In genomic region chr2:128092656-128093055, GRCh38 we compare ENCODE assay signal across 10 cellular contexts. TPM values are rescaled to one million over a fixed set of nuclear protein-coding genes. Genes with fewer than 3 reads are reported as not detected.
DNase-seq lines count a peak whose midpoint lies in the region; ATAC-seq, FAIRE-seq and TF ChIP-seq lines count a peak whose summit lies in the region.
"Had no signal": no experiment of that assay in that cellular context is flagged by ENCODE, and none has a peak within 500 bp of the region (broad histone marks: within the 10 kb centered on the region; RNA-seq: fewer than 3 reads in every experiment).

No MANE protein-coding gene starts in this region.

- H3K4me3 ChIP-seq in SK-N-MC, result peak overlapping the region; percentile 59; the same call in 1 of the 2 replicates
- H3K4me3 ChIP-seq in endothelial cell of umbilical vein (replicated peaks in 1 of 3; ENCODE audit: insufficient read depth in 1 of 3, low read depth in 1 of 3, low read length in 3 of 3), result peak overlapping the region in 1 of 3 experiments; percentile 89
- H3K4me3 ChIP-seq in heart right ventricle, result peak overlapping the region in 1 of 10 donors; percentile 95
- H3K4me3 ChIP-seq: lung had no signal

- TF ChIP-seq POLR2A in endothelial cell of umbilical vein (IDR thresholded peaks at IDR 0.05; ENCODE audit: low read depth, low read length), result no peak

- CTCF ChIA-PET in activated naive CD4-positive, alpha-beta T cell treated with anti-CD3 and anti-CD28 coated beads, Interleukin-2, amount 10 ng/mL, durations not matched to agents 7 days and 5 days (lab: Charles Lee), result interaction anchor here (0.6 to 1.2 kb wide), 2 partner anchors 13 to 29 kb away, joined by 3 to 4 read pairs; no protein-coding TSS in a partner anchor
- CTCF ChIA-PET in endothelial cell of umbilical vein (lab: Charles Lee), result interaction anchor here (3.0 to 3.4 kb wide), 2 partner anchors 20 to 29 kb away, joined by 10 to 27 read pairs; no protein-coding TSS in a partner anchor

- 60 to 85% methylated on average over 3 of the region's 3 CpGs for WGBS in heart right ventricle, 2 donors

- no peak for ATAC-seq in activated naive CD4-positive, alpha-beta T cell treated with anti-CD3 and anti-CD28 coated beads, Interleukin-2, amount 50 U/mL, for 72 hours
- no peak for ATAC-seq in stimulated activated effector memory CD8-positive, alpha-beta T cell treated with anti-CD3 and anti-CD28 coated beads, Interleukin-12 subunit alpha, Interleukin-12 subunit beta, amount 100 ng/mL, for 72 hours
- no peak for ATAC-seq in heart right ventricle

- dilution Hi-C loops in endothelial cell of umbilical vein (cut with MboI; ENCODE audit: extremely low pct_ligation_motif_present, low sequenced_read_pairs), result no loop called here

- no peaks in the 10 kb centered on the region for H4K20me1 ChIP-seq in endothelial cell of umbilical vein (replicated peaks; ENCODE audit: control insufficient read depth, extremely low read depth, insufficient read depth, low read length)

- H2AFZ ChIP-seq in endothelial cell of umbilical vein (ENCODE audit: low read depth, low read length), result no peak overlapping the region

- peaks cover 14% of the 10 kb centered on the region for H3K36me3 ChIP-seq in SK-N-MC (ENCODE audit: insufficient read depth, low read length)
- H3K36me3 ChIP-seq in endothelial cell of umbilical vein (ENCODE audit: control insufficient read depth in 2 of 2, extremely low read depth in 1 of 2, insufficient read depth in 2 of 2, low read length in 2 of 2), result peaks cover 0 to 3% of the 10 kb centered on the region in 2 experiments
- H3K36me3 ChIP-seq in heart right ventricle, result peaks cover 0 to 21% (median 3%) of the 10 kb centered on the region in 9 donors

- H3K4me2 ChIP-seq in endothelial cell of umbilical vein (ENCODE audit: insufficient read depth, low read length), result peak overlapping the region; percentile 88

- intact Hi-C loops in endothelial cell of umbilical vein (cut with micrococcal nuclease), result loop anchor here (10.0 kb wide), 1 partner anchor 208 kb away; the partner anchor contains the start of gene AMMECR1L
- intact Hi-C loops in heart right ventricle (cut with DNase I), result loop anchor here in 7 of 10 donors (5.0 to 10.0 kb wide), 3 partner anchors 65 to 210 kb away; partner anchors contain the start of genes SAP130 (in 5 of the 7) and AMMECR1L (in 1 of the 7)
- intact Hi-C loops in posterior vena cava (cut with DNase I), result loop anchor here in 1 of 2 donors (10.0 kb wide), 2 partner anchors 68 to 218 kb away; partner anchors contain the start of gene SAP130

- POLR2A ChIA-PET in endothelial cell of umbilical vein (lab: Charles Lee), result no interaction called here

- H3K27ac ChIP-seq in SK-N-MC (no peak overlapping the region), endothelial cell of umbilical vein (ENCODE audit: insufficient read depth, low read depth, low read length) (no peak overlapping the region), heart right ventricle (no peak overlapping the region)

- peaks cover 5% of the 10 kb centered on the region for H3K4me1 ChIP-seq in endothelial cell of umbilical vein (ENCODE audit: control insufficient read depth, extremely low read depth, insufficient read depth, low read length)
- H3K4me1 ChIP-seq in heart right ventricle, result peaks cover 0 to 39% (median 25%) of the 10 kb centered on the region in 9 donors

- H3K27ac Mint-ChIP-seq in activated naive CD4-positive, alpha-beta T cell treated with anti-CD3 and anti-CD28 coated beads, Interleukin-2, amount 10 ng/mL, durations not matched to agents 7 days and 5 days, result peak overlapping the region; percentile 80
- H3K27ac Mint-ChIP-seq in activated naive CD4-positive, alpha-beta T cell treated with anti-CD3 and anti-CD28 coated beads, Interleukin-2, amount 50 U/mL, for 72 hours, result peak overlapping the region in 1 of 2 donors; percentile 22
- H3K27ac Mint-ChIP-seq in stimulated activated effector memory CD8-positive, alpha-beta T cell treated with anti-CD3 and anti-CD28 coated beads, Interleukin-12 subunit alpha, Interleukin-12 subunit beta, amount 100 ng/mL, for 72 hours, result peak overlapping the region; percentile 92

- H3K27me3 ChIP-seq in endothelial cell of umbilical vein (ENCODE audit: control insufficient read depth in 2 of 2, insufficient read depth in 2 of 2, low read length in 2 of 2), result no peaks in the 10 kb centered on the region
- H3K27me3 ChIP-seq in heart right ventricle, result no peaks in the 10 kb centered on the region

- no peaks in the 10 kb centered on the region for H3K27me3 Mint-ChIP-seq in activated naive CD4-positive, alpha-beta T cell treated with anti-CD3 and anti-CD28 coated beads, Interleukin-2, amount 10 ng/mL, durations not matched to agents 7 days and 5 days

- peaks cover 55% of the 10 kb centered on the region for H3K4me1 Mint-ChIP-seq in activated naive CD4-positive, alpha-beta T cell treated with anti-CD3 and anti-CD28 coated beads, Interleukin-2, amount 10 ng/mL, durations not matched to agents 7 days and 5 days
- peaks cover 33% of the 10 kb centered on the region for H3K4me1 Mint-ChIP-seq in stimulated activated effector memory CD8-positive, alpha-beta T cell treated with anti-CD3 and anti-CD28 coated beads, Interleukin-12 subunit alpha, Interleukin-12 subunit beta, amount 100 ng/mL, for 72 hours

- H3K4me3 Mint-ChIP-seq in activated naive CD4-positive, alpha-beta T cell treated with anti-CD3 and anti-CD28 coated beads, Interleukin-2, amount 10 ng/mL, durations not matched to agents 7 days and 5 days, result peak overlapping the region; percentile 85
- H3K4me3 Mint-ChIP-seq in stimulated activated effector memory CD8-positive, alpha-beta T cell treated with anti-CD3 and anti-CD28 coated beads, Interleukin-12 subunit alpha, Interleukin-12 subunit beta, amount 100 ng/mL, for 72 hours, result peak overlapping the region; percentile 82

- H3K79me2 ChIP-seq in endothelial cell of umbilical vein (ENCODE audit: control insufficient read depth, insufficient read depth, low read length), result peaks cover 62% of the 10 kb centered on the region

- DNase-seq in activated naive CD4-positive, alpha-beta T cell treated with anti-CD3 and anti-CD28 coated beads, Interleukin-2, amount 10 ng/mL, durations not matched to agents 7 days and 5 days, result no peak
- no peak for DNase-seq in activated naive CD4-positive, alpha-beta T cell treated with anti-CD3 and anti-CD28 coated beads, Interleukin-2, amount 50 U/mL, for 72 hours (ENCODE audit: low spot score in 2 of 2)
- DNase-seq in SK-N-MC (ENCODE audit: low read depth, low spot score) (no peak), endothelial cell of umbilical vein (ENCODE audit: low read depth, low spot score) (no peak), heart right ventricle (no peak), posterior vena cava (ENCODE audit: low spot score) (no peak)
- DNase-seq in stimulated activated effector memory CD8-positive, alpha-beta T cell treated with anti-CD3 and anti-CD28 coated beads, Interleukin-12 subunit alpha, Interleukin-12 subunit beta, amount 100 ng/mL, for 72 hours (ENCODE audit: low spot score in 2 of 2), result no peak
- DNase-seq in activated CD4-positive, CD25-positive, alpha-beta regulatory T cell treated with anti-CD3 and anti-CD28 coated beads, Interleukin-2, amount 50 U/mL, for 72 hours, result no peak
- DNase-seq: activated CD8-positive, alpha-beta memory T cell treated with anti-CD3 and anti-CD28 coated beads, Interleukin-2, amount 50 U/mL, for 48 hours had no signal

- H3K9me3 ChIP-seq in SK-N-MC (ENCODE audit: low read depth, low read length) (no peaks in the 10 kb centered on the region), endothelial cell of umbilical vein (replicated peaks; ENCODE audit: control insufficient read depth, insufficient read depth, low read length) (no peaks in the 10 kb centered on the region), heart right ventricle (no peaks in the 10 kb centered on the region)

- H3K36me3 Mint-ChIP-seq in activated naive CD4-positive, alpha-beta T cell treated with anti-CD3 and anti-CD28 coated beads, Interleukin-2, amount 10 ng/mL, durations not matched to agents 7 days and 5 days, result peaks cover 18% of the 10 kb centered on the region
- H3K36me3 Mint-ChIP-seq in activated naive CD4-positive, alpha-beta T cell treated with anti-CD3 and anti-CD28 coated beads, Interleukin-2, amount 50 U/mL, for 72 hours, result peaks cover 11 to 19% of the 10 kb centered on the region in 2 donors
- H3K36me3 Mint-ChIP-seq in stimulated activated effector memory CD8-positive, alpha-beta T cell treated with anti-CD3 and anti-CD28 coated beads, Interleukin-12 subunit alpha, Interleukin-12 subunit beta, amount 100 ng/mL, for 72 hours, result peaks cover 32% of the 10 kb centered on the region

- TF ChIP-seq CTCF in endothelial cell of umbilical vein (IDR thresholded peaks at IDR 0.05; ENCODE audit: extremely low read depth in 1 of 2, insufficient read depth in 1 of 2, low read depth in 1 of 2, low read length in 2 of 2) (no peak), heart right ventricle (IDR thresholded peaks at IDR 0.05) (no peak)

- no peak for FAIRE-seq in endothelial cell of umbilical vein (lab: Jason Lieb, UNC)

- peak overlapping the region; percentile 3 for H3K9ac ChIP-seq in SK-N-MC (ENCODE audit: insufficient read length)
- no peak overlapping the region for H3K9ac ChIP-seq in endothelial cell of umbilical vein (replicated peaks; ENCODE audit: extremely low read depth, insufficient read depth, low read length)

- H3K9me1 ChIP-seq in endothelial cell of umbilical vein (replicated peaks; ENCODE audit: control insufficient read depth, extremely low read depth, insufficient read depth, low read length), result no peaks in the 10 kb centered on the region

- no TSS peak for BruUV-seq in endothelial cell of umbilical vein (replicated peaks; lab: Mats Ljungman, UMichigan)

- no peaks in the 10 kb centered on the region for H3K9me3 Mint-ChIP-seq in activated naive CD4-positive, alpha-beta T cell treated with anti-CD3 and anti-CD28 coated beads, Interleukin-2, amount 10 ng/mL, durations not matched to agents 7 days and 5 days
- H3K9me3 Mint-ChIP-seq in activated naive CD4-positive, alpha-beta T cell treated with anti-CD3 and anti-CD28 coated beads, Interleukin-2, amount 50 U/mL, for 72 hours, result no peaks in the 10 kb centered on the region
- H3K9me3 Mint-ChIP-seq in stimulated activated effector memory CD8-positive, alpha-beta T cell treated with anti-CD3 and anti-CD28 coated beads, Interleukin-12 subunit alpha, Interleukin-12 subunit beta, amount 100 ng/mL, for 72 hours, result no peaks in the 10 kb centered on the region

RNA-seq across cellular contexts. Expression of gene UGGT1, which starts 1.7 kb away (rescaled TPM):
- total RNA-seq in activated naive CD4-positive, alpha-beta T cell treated with anti-CD3 and anti-CD28 coated beads, Interleukin-2, amount 50 U/mL, for 72 hours, result 10 to 100 TPM; 39.8 to 49.8 TPM
- total RNA-seq in endothelial cell of umbilical vein, result 77.5 and 83.2 TPM in 2 replicates
- polyA plus RNA-seq in endothelial cell of umbilical vein, result 23.4 and 27.6 TPM in 2 replicates
- polyA plus RNA-seq in endothelial cell of umbilical vein (2011; cell fraction: cytosol; rRNA removed), result 24.6 and 24.9 TPM in 2 replicates
- 36.4 and 52.7 TPM in 2 replicates for polyA plus RNA-seq in endothelial cell of umbilical vein (2011; cell fraction: nucleus; rRNA removed)
- polyA plus RNA-seq in endothelial cell of umbilical vein (2012), result 53.3 and 63.6 TPM in 2 replicates
- 60.6 and 61.0 TPM in 2 replicates for polyA minus RNA-seq in endothelial cell of umbilical vein
- 20.3 TPM for polyA minus RNA-seq in endothelial cell of umbilical vein (2011; cell fraction: cytosol; rRNA and poly(A)+ RNA removed)
- polyA minus RNA-seq in endothelial cell of umbilical vein (2011; cell fraction: nucleus; rRNA and poly(A)+ RNA removed), result 48.4 and 59.0 TPM in 2 replicates
- 10 to 100 TPM; 22.3 to 44.0 (median 28.8) TPM for total RNA-seq in heart right ventricle
- polyA plus RNA-seq in heart right ventricle, result 10 to 100 TPM in 1 of 2 donors, 1 to 10 TPM in 1; 6.5 to 11.7 TPM
- 10 to 100 TPM; 43.0 to 51.0 TPM for total RNA-seq in posterior vena cava
